In the genomic region with DNA sequence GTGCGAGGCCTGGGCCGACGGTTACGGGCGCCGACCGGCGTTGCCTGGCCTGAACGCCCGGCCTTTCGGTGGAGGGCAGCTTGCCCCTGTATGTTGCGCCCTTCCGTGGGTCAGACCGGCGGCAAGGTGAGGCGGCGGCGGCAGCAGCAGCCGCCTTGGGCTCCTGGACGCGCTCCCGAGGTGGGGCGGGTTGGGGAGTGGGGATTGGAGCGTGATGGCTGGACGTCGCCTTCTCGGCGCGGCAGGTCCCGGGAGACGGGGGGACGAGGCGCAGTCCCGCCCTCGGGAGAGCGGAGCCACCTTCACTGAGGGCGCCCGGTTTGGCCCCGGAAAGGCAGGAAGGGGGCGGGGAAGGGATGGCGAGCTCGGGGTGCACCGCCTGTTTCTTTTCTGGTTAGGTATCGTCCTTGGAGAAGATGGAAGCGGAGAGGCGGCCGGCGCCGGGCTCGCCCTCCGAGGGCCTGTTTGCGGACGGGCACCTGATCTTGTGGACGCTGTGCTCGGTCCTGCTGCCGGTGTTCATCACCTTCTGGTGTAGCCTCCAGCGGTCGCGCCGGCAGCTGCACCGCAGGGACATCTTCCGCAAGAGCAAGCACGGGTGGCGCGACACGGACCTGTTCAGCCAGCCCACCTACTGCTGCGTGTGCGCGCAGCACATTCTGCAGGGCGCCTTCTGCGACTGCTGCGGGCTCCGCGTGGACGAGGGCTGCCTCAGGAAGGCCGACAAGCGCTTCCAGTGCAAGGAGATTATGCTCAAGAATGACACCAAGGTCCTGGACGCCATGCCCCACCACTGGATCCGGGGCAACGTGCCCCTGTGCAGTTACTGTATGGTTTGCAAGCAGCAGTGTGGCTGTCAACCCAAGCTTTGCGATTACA, we compare ENCODE assay signal across 8 cellular contexts. TPM values are rescaled to one million over a fixed set of nuclear protein-coding genes. Genes with fewer than 3 reads are reported as not detected.
DNase-seq lines count a peak whose midpoint lies in the region; ATAC-seq and TF ChIP-seq lines count a peak whose summit lies in the region.

No MANE protein-coding gene starts in this region.

- peaks cover 65% of the 10 kb centered on the region for H3K4me1 Mint-ChIP-seq in HFFc6 (ENCODE audit: low read depth)

- peaks cover 20% of the 10 kb centered on the region; the same call in 1 of the 2 replicates for H3K36me3 Mint-ChIP-seq in HFFc6 (ENCODE audit: low read depth)

- peak; percentile 10 to 45 (median 28) for ATAC-seq in right lobe of liver

- intact Hi-C loops in right lobe of liver (cut with DNase I): no loop called here

- WGBS in right lobe of liver (ENCODE audit: insufficient coverage, low coverage, low lambda C conversion rate, missing lambda C conversion rate): no CpG with 5 or more reads among the region's 81 CpGs

- no peaks in the 10 kb centered on the region; the same call in 1 of the 2 replicates for H3K27me3 Mint-ChIP-seq in HFFc6 (ENCODE audit: insufficient read depth)

- H3K4me1 ChIP-seq in right lobe of liver: peaks cover 0 to 12% (median 6%) of the 10 kb centered on the region in 4 donors

- DNase-seq in GM12865 (ENCODE audit: low read depth) (peak; percentile 90), HFFc6 (peak; percentile 22), NCI-H1105 (lab: John Stamatoyannopoulos, UW) (peak; percentile 46), cerebellum (ENCODE audit: low spot score) (peak; percentile 40), right lobe of liver (peak; percentile 61 to 82 (median 74)), NCI-H446 treated with DMSO at 0.1 percent for 48 hours (lab: John Stamatoyannopoulos, UW) (no peak)
- peak; percentile 58 for DNase-seq in activated CD4-positive, alpha-beta T cell treated with anti-CD3 and anti-CD28 coated beads for 1 hour
- peak; percentile 34 to 46 (median 44) for DNase-seq in stimulated activated CD4-positive, alpha-beta T cell treated with anti-CD3 and anti-CD28 coated beads, TNF-alpha, amount 100 ng/mL, for 1 hour (ENCODE audit: low read depth in 3 of 3, low spot score in 1 of 3)

- no peak for TF ChIP-seq POLR2A in right lobe of liver (IDR thresholded peaks at IDR 0.05)

- H3K36me3 ChIP-seq in right lobe of liver: no peaks in the 10 kb centered on the region

- peak overlapping the region; percentile 44 to 84 (median 80) for H3K27ac ChIP-seq in right lobe of liver

- H3K27me3 ChIP-seq in right lobe of liver: no peaks in the 10 kb centered on the region

- peak overlapping the region; percentile 91 for H3K4me3 Mint-ChIP-seq in HFFc6

- no peaks in the 10 kb centered on the region for H3K9me3 Mint-ChIP-seq in HFFc6

- TF ChIP-seq CTCF in GM12865 (IDR thresholded peaks at IDR 0.05; ENCODE audit: insufficient read depth, low read depth, low read length, missing control alignments) (peak; percentile 29), HFFc6 (IDR thresholded peaks at IDR 0.05) (0 out of 2 replicates have a peak, but pooled peaks have one; percentile 13), right lobe of liver (IDR thresholded peaks at IDR 0.05) (peak in 2 of 4 donors; percentile 14 to 31)

- peak overlapping the region; percentile 66 for H3K27ac Mint-ChIP-seq in HFFc6

- H3K9me3 ChIP-seq in right lobe of liver: no peaks in the 10 kb centered on the region

- H3K4me3 ChIP-seq in GM12865 (ENCODE audit: low read depth, low read length) (peak overlapping the region; percentile 61), right lobe of liver (peak overlapping the region; percentile 64 to 77 (median 69))

RNA-seq across cellular contexts. Expression of a gene that starts 0.7 kb away (rescaled TPM):
- 1 to 10 TPM; 5.9 to 9.3 (median 7.6) TPM for total RNA-seq in HFFc6 (2021; fragmentation: NEBNext Ultra II Directional; extraction: Animal tissue kit (Norgen Biotek cat#: 25700))
- 22.9 TPM for total RNA-seq in cerebellum
- total RNA-seq in right lobe of liver: 10 to 100 TPM in 1 of 6 experiments, 1 to 10 TPM in 5; 2.2 to 10.4 (median 3.4) TPM

RNA-seq across cellular contexts. Expression of a gene that starts 0.9 kb away (rescaled TPM):
- total RNA-seq in HFFc6 (2021; fragmentation: NEBNext Ultra II Directional; extraction: Animal tissue kit (Norgen Biotek cat#: 25700)): 1 to 10 TPM; 1.5 to 2.3 (median 1.9) TPM
- total RNA-seq in cerebellum (1.5 TPM), right lobe of liver (1 to 10 TPM in 1 of 6 experiments, under 1 TPM in 5; 0.31 to 1.1 (median 0.78) TPM)
